In genomic region chr15:74954515-74954914, GRCh38 we compare ENCODE assay signal across 1 cellular context.
TF ChIP-seq lines count a peak whose summit lies in the region.

No MANE protein-coding gene starts in this region.

TF ChIP-seq in SK-N-SH, 30 proteins besides CTCF, POLR2A, EP300 and RAD21 (continued from another document):
- TF ChIP-seq REST (IDR thresholded peaks at IDR 0.05; ENCODE audit: low read depth, low read length) = no peak
